14 cellular contexts compared by ENCODE assay signal in the genomic region with DNA sequence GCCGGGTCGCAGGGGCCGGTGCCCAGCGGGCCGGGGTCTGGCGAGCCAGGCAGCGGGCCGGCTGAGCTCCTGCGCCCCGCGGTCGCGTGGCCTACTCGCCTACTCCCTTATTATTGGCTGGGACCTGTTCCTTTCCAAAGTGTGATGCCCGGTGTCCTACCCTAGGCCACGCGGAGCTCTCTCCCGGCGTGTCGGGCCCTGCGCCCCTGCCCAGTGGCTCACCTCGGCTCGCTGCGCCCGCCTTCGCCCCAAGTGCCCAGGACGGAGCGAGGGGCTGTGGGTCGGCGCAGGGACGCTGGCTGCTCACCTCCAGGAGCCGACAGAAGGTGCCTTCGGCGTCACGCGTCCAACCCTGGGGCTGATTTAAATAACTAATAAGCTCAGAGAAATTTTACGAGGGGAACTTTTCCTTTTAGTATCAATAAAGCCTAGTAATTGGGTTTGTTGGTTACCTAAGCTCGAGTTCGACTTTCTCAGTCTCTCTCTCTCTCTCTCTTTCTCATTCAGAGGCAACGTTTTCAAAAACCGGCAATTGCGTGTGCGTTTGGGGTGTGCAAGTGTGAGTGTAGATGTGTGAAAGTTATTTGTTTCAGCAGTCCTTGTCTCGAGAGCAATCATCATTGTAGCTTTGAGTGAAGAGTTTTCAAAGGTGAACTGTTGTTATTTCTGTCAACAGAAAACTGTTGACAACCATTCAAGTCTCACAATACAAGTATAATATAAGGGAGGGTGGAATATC. TPM values are rescaled to one million over a fixed set of nuclear protein-coding genes. Genes with fewer than 3 reads are reported as not detected.
DNase-seq lines count a peak whose midpoint lies in the region; ATAC-seq and TF ChIP-seq lines count a peak whose summit lies in the region.
"Had no signal": no experiment of that assay in that cellular context is flagged by ENCODE, and none has a peak within 500 bp of the region (broad histone marks: within the 10 kb centered on the region; RNA-seq: fewer than 3 reads in every experiment).

No MANE protein-coding gene starts in this region.

- no peaks in the 10 kb centered on the region for H3K9me2 ChIP-seq in Karpas-422 (replicated peaks; ENCODE audit: insufficient read depth, low read length)

- H3K4me3 ChIP-seq in ascending aorta (peak overlapping the region; percentile 54 to 64), Karpas-422 (ENCODE audit: low read length) (no peak overlapping the region), prostate gland (peak overlapping the region in 1 of 2 donors; percentile 47)

- H2AFZ ChIP-seq in Karpas-422 (ENCODE audit: low read length) = no peak overlapping the region

- H3K27me3 ChIP-seq in ascending aorta = peaks cover 54% of the 10 kb centered on the region
- no peaks in the 10 kb centered on the region for H3K27me3 ChIP-seq in Karpas-422 (ENCODE audit: low read length)
- H3K27me3 ChIP-seq in prostate gland (replicated peaks; ENCODE audit: insufficient read depth) = peaks cover 6% of the 10 kb centered on the region

- H3K27ac Mint-ChIP-seq in activated T-cell treated with anti-CD3 and anti-CD28 coated beads, Interleukin-2, amount 50 U/mL, for 72 hours = no peak overlapping the region
- H3K27ac Mint-ChIP-seq in memory B cell = peak overlapping the region; percentile 67

- no peaks in the 10 kb centered on the region for H3K79me2 ChIP-seq in Karpas-422 (ENCODE audit: low read length)

- peaks cover 2 to 3% of the 10 kb centered on the region in 2 donors for H3K36me3 Mint-ChIP-seq in activated T-cell treated with anti-CD3 and anti-CD28 coated beads, Interleukin-2, amount 50 U/mL, for 72 hours (ENCODE audit: insufficient read depth in 2 of 2)
- H3K36me3 Mint-ChIP-seq in memory B cell = peaks cover 4% of the 10 kb centered on the region

- DNase-seq in activated T-cell treated with anti-CD3 and anti-CD28 coated beads, Interleukin-2, amount 50 U/mL, for 72 hours = no peak
- no peak for DNase-seq in activated T-cell treated with anti-CD3 and anti-CD28 coated beads for 4 hours
- no peak for DNase-seq in ascending aorta (ENCODE audit: low spot score in 2 of 2)
- no peak for DNase-seq in memory B cell (ENCODE audit: low spot score in 2 of 2)
- DNase-seq in superior temporal gyrus (ENCODE audit: extremely low spot score) = peak; percentile 47
- no peak for DNase-seq in NAMALWA (ENCODE audit: low spot score)
- DNase-seq in Karpas-422 = no peak
- no peak for DNase-seq in prostate gland (ENCODE audit: low spot score)
- DNase-seq: activated effector memory CD4-positive, alpha-beta T cell treated with anti-CD3 and anti-CD28 coated beads, Interleukin-2, amount 50 U/mL, for 16 hours; AML-193; GF-D8; NCI-H187 treated with DMSO at 0.1 percent for 48 hours; stimulated activated CD4-positive, alpha-beta T cell treated with anti-CD3 and anti-CD28 coated beads, Interleukin-1b, Interleukin-23, amount 100 ng/mL, for 48 hours; stimulated activated naive CD8-positive, alpha-beta T cell treated with anti-CD3 and anti-CD28 coated beads, Interleukin-15, Interleukin-2, amounts not matched to agents 100 U/mL and 50 U/mL, for 24 hours had no signal

- H3K4me1 ChIP-seq in ascending aorta (peaks cover 17 to 24% of the 10 kb centered on the region in 2 donors), Karpas-422 (ENCODE audit: low read length) (peaks cover 10% of the 10 kb centered on the region), prostate gland (replicated peaks) (no peaks in the 10 kb centered on the region)

- intact Hi-C loops in ascending aorta (cut with DNase I) = loop anchor here (5.0 to 10.0 kb wide), 4 partner anchors 810 to 1962 kb away; a partner anchor contains a TSS
- intact Hi-C loops in prostate gland (cut with DNase I) = loop anchor here (10.0 kb wide), 2 partner anchors 390 to 1150 kb away; a partner anchor contains a TSS

- peaks cover 36% of the 10 kb centered on the region for H3K4me1 Mint-ChIP-seq in activated T-cell treated with anti-CD3 and anti-CD28 coated beads, Interleukin-2, amount 50 U/mL, for 72 hours (ENCODE audit: low read depth)
- peaks cover 7% of the 10 kb centered on the region for H3K4me1 Mint-ChIP-seq in memory B cell

- ATAC-seq in activated T-cell treated with anti-CD3 and anti-CD28 coated beads, Interleukin-2, amount 50 U/mL, for 72 hours (replicated peaks in 1 of 2) = no peak
- no peak for ATAC-seq in memory B cell (ENCODE audit: low read depth)
- ATAC-seq: stimulated activated naive CD8-positive, alpha-beta T cell treated with anti-CD3 and anti-CD28 coated beads, Interleukin-15, Interleukin-2, amounts not matched to agents 100 U/mL and 50 U/mL, for 24 hours had no signal

- 31% methylated on average over 44 of the region's 44 CpGs for WGBS in prostate gland

- H3K9ac ChIP-seq in Karpas-422 (ENCODE audit: low read length) = no peak overlapping the region

- H3K36me3 ChIP-seq in ascending aorta (no peaks in the 10 kb centered on the region), Karpas-422 (ENCODE audit: insufficient read depth, low read length) (no peaks in the 10 kb centered on the region), prostate gland (no peaks in the 10 kb centered on the region)

- H3K9me3 ChIP-seq in ascending aorta = no peaks in the 10 kb centered on the region
- H3K9me3 ChIP-seq in Karpas-422 (ENCODE audit: low read length) = no peaks in the 10 kb centered on the region
- H3K9me3 ChIP-seq in prostate gland = no peaks in the 10 kb centered on the region

- peak overlapping the region; percentile 54 to 61 for H3K4me3 Mint-ChIP-seq in activated T-cell treated with anti-CD3 and anti-CD28 coated beads, Interleukin-2, amount 50 U/mL, for 72 hours
- no peak overlapping the region for H3K4me3 Mint-ChIP-seq in memory B cell

- H3K9me3 Mint-ChIP-seq in activated T-cell treated with anti-CD3 and anti-CD28 coated beads, Interleukin-2, amount 50 U/mL, for 72 hours = no peaks in the 10 kb centered on the region
- H3K9me3 Mint-ChIP-seq in memory B cell = peaks cover 6% of the 10 kb centered on the region

- H3K27ac ChIP-seq in ascending aorta = no peak overlapping the region
- no peak overlapping the region for H3K27ac ChIP-seq in Karpas-422 (ENCODE audit: low read length)
- no peak overlapping the region for H3K27ac ChIP-seq in prostate gland

- no peaks in the 10 kb centered on the region for H4K20me1 ChIP-seq in Karpas-422 (ENCODE audit: insufficient read depth, low read depth, low read length)

- TF ChIP-seq CTCF in ascending aorta (IDR thresholded peaks at IDR 0.05) = no peak
- no peak for TF ChIP-seq CTCF in prostate gland (IDR thresholded peaks at IDR 0.05)

- peaks cover 83% of the 10 kb centered on the region for H3K27me3 Mint-ChIP-seq in activated T-cell treated with anti-CD3 and anti-CD28 coated beads, Interleukin-2, amount 50 U/mL, for 72 hours (ENCODE audit: low read depth)
- H3K27me3 Mint-ChIP-seq in memory B cell = peaks cover 32% of the 10 kb centered on the region

- no peak for TF ChIP-seq POLR2A in prostate gland (IDR thresholded peaks at IDR 0.05)

- no peak overlapping the region for H3K4me2 ChIP-seq in Karpas-422 (ENCODE audit: low read depth, low read length, poor library complexity, severe bottlenecking)

RNA-seq across cellular contexts. Expression of a gene that starts 7.0 kb away (rescaled TPM):
- total RNA-seq in activated T-cell treated with anti-CD3 and anti-CD28 coated beads, Interleukin-2, amount 50 U/mL, for 72 hours = under 1 TPM; 0.65 to 0.82 TPM
- total RNA-seq in ascending aorta (1.2 TPM), prostate gland (10 to 100 TPM in 1 of 2 donors, 1 to 10 TPM in 1; 5.2 to 11.8 TPM)
- total RNA-seq in Karpas-422 (2014; rRNA removed; shearing (Covaris generic); ENCODE audit: low replicate concordance) = 1.7 and 5.7 TPM in 2 replicates
